16 cellular contexts compared by ENCODE assay signal in genomic region chr2:54466880-54467279, GRCh38. TPM values are rescaled to one million over a fixed set of nuclear protein-coding genes. Genes with fewer than 3 reads are reported as not detected.
DNase-seq lines count a peak whose midpoint lies in the region; ATAC-seq and TF ChIP-seq lines count a peak whose summit lies in the region.
"Had no signal": no experiment of that assay in that cellular context is flagged by ENCODE, and none has a peak within 500 bp of the region (broad histone marks: within the 10 kb centered on the region; RNA-seq: fewer than 3 reads in every experiment).

No MANE protein-coding gene starts in this region.

- no peak overlapping the region for H3K4me3 Mint-ChIP-seq in activated T-cell treated with anti-CD3 and anti-CD28 coated beads, Interleukin-2, amount 50 U/mL, for 24 hours
- H3K4me3 Mint-ChIP-seq: naive B cell, WTC11 had no signal

- no peak for TF ChIP-seq POLR2A in gastroesophageal sphincter (IDR thresholded peaks at IDR 0.05)
- no peak for TF ChIP-seq POLR2A in suprapubic skin (IDR thresholded peaks at IDR 0.05)

- ATAC-seq in gastroesophageal sphincter, result peak; percentile 37
- ATAC-seq in SK-N-SH treated with all-trans-retinoic acid at 6 μM for 48 hours, result no peak
- ATAC-seq: WTC11 had no signal

- H3K27me3 Mint-ChIP-seq in activated T-cell treated with anti-CD3 and anti-CD28 coated beads, Interleukin-2, amount 50 U/mL, for 24 hours, result peaks cover 24% of the 10 kb centered on the region

- no peaks in the 10 kb centered on the region for H3K36me3 Mint-ChIP-seq in activated T-cell treated with anti-CD3 and anti-CD28 coated beads, Interleukin-2, amount 50 U/mL, for 24 hours (ENCODE audit: low read depth)
- H3K36me3 Mint-ChIP-seq: naive B cell, WTC11 had no signal

- H3K4me1 ChIP-seq in adipocyte (ENCODE audit: control insufficient read depth, insufficient read depth, low read length) (peaks cover 85% of the 10 kb centered on the region), gastroesophageal sphincter (peaks cover 29 to 96% (median 33%) of the 10 kb centered on the region in 3 donors), mesodermal cell (ENCODE audit: control insufficient read depth, insufficient read depth, low read length, poor library complexity, severe bottlenecking) (peaks cover 26% of the 10 kb centered on the region), suprapubic skin (peaks cover 42% of the 10 kb centered on the region)

- peak overlapping the region; percentile 61 for H3K4me3 ChIP-seq in adipocyte (ENCODE audit: low read length)
- H3K4me3 ChIP-seq in gastroesophageal sphincter, result peak overlapping the region in 1 of 2 donors; percentile 20
- no peak overlapping the region for H3K4me3 ChIP-seq in mesodermal cell (ENCODE audit: extremely low read depth, insufficient read depth, low read length, poor library complexity, severe bottlenecking)
- H3K4me3 ChIP-seq in suprapubic skin, result no peak overlapping the region

- H3K9me3 Mint-ChIP-seq in activated T-cell treated with anti-CD3 and anti-CD28 coated beads, Interleukin-2, amount 50 U/mL, for 24 hours, result no peaks in the 10 kb centered on the region
- H3K9me3 Mint-ChIP-seq: WTC11 had no signal

- no peaks in the 10 kb centered on the region for H3K4me1 Mint-ChIP-seq in activated T-cell treated with anti-CD3 and anti-CD28 coated beads, Interleukin-2, amount 50 U/mL, for 24 hours (ENCODE audit: low read depth)

- TF ChIP-seq CTCF in gastroesophageal sphincter (IDR thresholded peaks at IDR 0.05), result no peak
- TF ChIP-seq CTCF in suprapubic skin (IDR thresholded peaks at IDR 0.05), result no peak

- H3K27ac ChIP-seq in gastroesophageal sphincter, result peak overlapping the region in 3 of 4 donors; percentile 55 to 77 (median 76)
- H3K27ac ChIP-seq in mesodermal cell (ENCODE audit: low read depth, low read length, severe bottlenecking), result peak overlapping the region; percentile 47
- peak overlapping the region; percentile 68 for H3K27ac ChIP-seq in suprapubic skin

- H3K36me3 ChIP-seq in adipocyte (ENCODE audit: control insufficient read depth, insufficient read depth, low read length, severe bottlenecking), result no peaks in the 10 kb centered on the region
- H3K36me3 ChIP-seq in gastroesophageal sphincter, result no peaks in the 10 kb centered on the region
- no peaks in the 10 kb centered on the region for H3K36me3 ChIP-seq in mesodermal cell (ENCODE audit: control insufficient read depth, insufficient read depth, low read length)
- H3K36me3 ChIP-seq in suprapubic skin, result no peaks in the 10 kb centered on the region

- DNase-seq in adipocyte (ENCODE audit: low read depth) (no peak), suprapubic skin (ENCODE audit: low spot score in 2 of 2) (no peak), SKM-1 treated with dmso at 0.1 percent for 144 hours (lab: John Stamatoyannopoulos, UW; ENCODE audit: unreplicated experiment) (no peak), NCI-H1105 (lab: John Stamatoyannopoulos, UW) (no peak)
- no peak for DNase-seq in activated T-cell treated with anti-CD3 and anti-CD28 coated beads, Interleukin-2, amount 50 U/mL, for 24 hours
- DNase-seq: activated CD8-positive, alpha-beta memory T cell treated with anti-CD3 and anti-CD28 coated beads, Interleukin-2, amount 50 U/mL, for 4 hours; activated naive CD4-positive, alpha-beta T cell treated with Interleukin-2 at 50 U/mL for 16 hours; AML-193; naive B cell; NCI-H146; stimulated activated CD4-positive, alpha-beta T cell treated with anti-CD3 and anti-CD28 coated beads, Interleukin-2, amount 100 ng/mL, for 48 hours; stimulated activated CD8-positive, alpha-beta memory T cell treated with anti-CD3 and anti-CD28 coated beads, Interleukin-4, amount 100 ng/mL, for 48 hours had no signal

- peak overlapping the region; percentile 47 for H3K9ac ChIP-seq in adipocyte (ENCODE audit: low read length)

- TF ChIP-seq EP300 in gastroesophageal sphincter (IDR thresholded peaks at IDR 0.05), result no peak
- no peak for TF ChIP-seq EP300 in suprapubic skin (IDR thresholded peaks at IDR 0.05)

- H3K9me3 ChIP-seq in adipocyte (ENCODE audit: control insufficient read depth, low read length) (no peaks in the 10 kb centered on the region), gastroesophageal sphincter (no peaks in the 10 kb centered on the region), mesodermal cell (ENCODE audit: control insufficient read depth, low read length) (no peaks in the 10 kb centered on the region), suprapubic skin (no peaks in the 10 kb centered on the region)

- H3K27ac Mint-ChIP-seq in activated T-cell treated with anti-CD3 and anti-CD28 coated beads, Interleukin-2, amount 50 U/mL, for 24 hours, result no peak overlapping the region
- H3K27ac Mint-ChIP-seq: naive B cell, WTC11 had no signal

- no peaks in the 10 kb centered on the region for H3K27me3 ChIP-seq in adipocyte (replicated peaks; ENCODE audit: control insufficient read depth, insufficient read depth, low read length)
- H3K27me3 ChIP-seq in gastroesophageal sphincter, result no peaks in the 10 kb centered on the region
- no peaks in the 10 kb centered on the region for H3K27me3 ChIP-seq in suprapubic skin

- WGBS in gastroesophageal sphincter (ENCODE audit: low coverage in 1 of 2), 2 donors, result 19 to 20% methylated on average over 4 of the region's 4 CpGs
- WGBS in mesodermal cell (ENCODE audit: insufficient coverage in 2 of 2), 2 experiments, result 65 to 73% methylated on average over 4 of the region's 4 CpGs
- 41% methylated on average over 4 of the region's 4 CpGs for WGBS in suprapubic skin

TF ChIP-seq in SK-N-SH treated with all-trans-retinoic acid at 6 μM for 48 hours, 23 proteins besides CTCF, POLR2A, EP300 and RAD21 (continues in another document):
- TF ChIP-seq ISL1 (CRISPR knock-in tag; IDR thresholded peaks at IDR 0.05) (no peak), GLIS3 (CRISPR knock-in tag; IDR thresholded peaks at IDR 0.05) (no peak), CSDC2 (CRISPR knock-in tag; IDR thresholded peaks at IDR 0.05) (no peak), POU6F1 (CRISPR knock-in tag; IDR thresholded peaks at IDR 0.05; ENCODE audit: borderline replicate concordance, low read depth) (no peak), CREB5 (CRISPR knock-in tag; IDR thresholded peaks at IDR 0.05; ENCODE audit: low read depth) (no peak), PPARA (CRISPR knock-in tag; IDR thresholded peaks at IDR 0.05; ENCODE audit: borderline replicate concordance) (no peak), BACH2 (CRISPR knock-in tag; IDR thresholded peaks at IDR 0.05; ENCODE audit: borderline replicate concordance) (no peak), SNAI2 (CRISPR knock-in tag; IDR thresholded peaks at IDR 0.05) (no peak), TSHZ2 (CRISPR knock-in tag; IDR thresholded peaks at IDR 0.05) (no peak), ZNF565 (CRISPR knock-in tag; conservative IDR thresholded peaks at IDR 0.05; ENCODE audit: low read depth) (no peak), OSR1 (CRISPR knock-in tag; IDR thresholded peaks at IDR 0.05) (no peak)

RNA-seq across cellular contexts. Expression of gene SPTBN1, which starts 10.8 kb away (rescaled TPM):
- total RNA-seq in gastroesophageal sphincter (100 to 1,000 TPM; 353 to 606 (median 498) TPM), suprapubic skin (100 to 1,000 TPM; 173 to 250 (median 203) TPM)
- polyA plus RNA-seq in mesodermal cell (2013, experiment 1 of 2), result 152 TPM
- polyA plus RNA-seq in mesodermal cell (2013, experiment 2 of 2), result 131 TPM
